ENCODE assay signal across 11 cellular contexts in genomic region chr11:1854132-1854948, GRCh38. TPM values are rescaled to one million over a fixed set of nuclear protein-coding genes. Genes with fewer than 3 reads are reported as not detected.
A peak's percentile ranks its signal among the peaks of the same experiment; 100 is the strongest.
DNase-seq lines count a peak whose midpoint lies in the region; ATAC-seq and TF ChIP-seq lines count a peak whose summit lies in the region.
"Had no signal": no experiment of that assay in that cellular context is flagged by ENCODE, and none has a peak within 500 bp of the region (broad histone marks: within the 10 kb centered on the region; RNA-seq: fewer than 3 reads in every experiment).

No MANE protein-coding gene starts in this region.

- H3K4me2 ChIP-seq in BLaER1 treated with 17β-estradiol and CSF1 and Interleukin-3, amounts not matched to agents 10 nM and 100 nM = peak overlapping the region; percentile 89 to 100 (median 99)

- H3K36me3 ChIP-seq in BLaER1 treated with 17β-estradiol and CSF1 and Interleukin-3, amounts not matched to agents 10 nM and 100 nM = no peaks in the 10 kb centered on the region
- no peaks in the 10 kb centered on the region for H3K36me3 ChIP-seq in colonic mucosa

- ATAC-seq in GM19035 (IDR thresholded peaks at IDR 0.05; ENCODE audit: unreplicated experiment) (peak; percentile 13), HG03097 (IDR thresholded peaks at IDR 0.05; ENCODE audit: low FRiP score, unreplicated experiment) (peak; percentile 18), GM21526 (IDR thresholded peaks at IDR 0.05; ENCODE audit: low FRiP score, unreplicated experiment) (no peak)

- peaks cover 0 to 18% (median 5%) of the 10 kb centered on the region in 11 experiments; a peak in 2 of 22 replicates for H3K27me3 ChIP-seq in BLaER1 treated with 17β-estradiol and CSF1 and Interleukin-3, amounts not matched to agents 10 nM and 100 nM
- H3K27me3 ChIP-seq in colonic mucosa = no peaks in the 10 kb centered on the region

- no peaks in the 10 kb centered on the region for H3K9me3 ChIP-seq in BLaER1 treated with 17β-estradiol and CSF1 and Interleukin-3, amounts not matched to agents 10 nM and 100 nM (replicated peaks in 1 of 11)
- no peaks in the 10 kb centered on the region for H3K9me3 ChIP-seq in colonic mucosa

- no peak for TF ChIP-seq CTCF in colonic mucosa (IDR thresholded peaks at IDR 0.05)

- H3K4me1 ChIP-seq in BLaER1 treated with 17β-estradiol and CSF1 and Interleukin-3, amounts not matched to agents 10 nM and 100 nM = peaks cover 78 to 87% (median 81%) of the 10 kb centered on the region in 10 experiments
- no peaks in the 10 kb centered on the region for H3K4me1 ChIP-seq in colonic mucosa
- H3K4me1 ChIP-seq: parathyroid adenoma had no signal

- intact Hi-C loops in colonic mucosa (cut with DNase I) = no loop called here

- peak overlapping the region; percentile 36 to 89 (median 65); a peak in 14 of 22 replicates for H3K9ac ChIP-seq in BLaER1 treated with 17β-estradiol and CSF1 and Interleukin-3, amounts not matched to agents 10 nM and 100 nM
- H3K9ac ChIP-seq in colonic mucosa (ENCODE audit: low read depth in 2 of 2, low read length in 2 of 2) = peak overlapping the region; percentile 43 to 81
- H3K9ac ChIP-seq: parathyroid adenoma had no signal

- H4K20me1 ChIP-seq in BLaER1 treated with 17β-estradiol and CSF1 and Interleukin-3, amounts not matched to agents 10 nM and 100 nM = peaks cover 0 to 51% (median 16%) of the 10 kb centered on the region in 11 experiments; a peak in 14 of 22 replicates

- DNase-seq in colonic mucosa = no peak
- DNase-seq in NCI-H2227 (lab: John Stamatoyannopoulos, UW; ENCODE audit: unreplicated experiment) = no peak
- no peak for DNase-seq in AG08395 (ENCODE audit: low spot score)
- no peak for DNase-seq in NCI-H526 (lab: John Stamatoyannopoulos, UW)
- DNase-seq: NCI-H1092 treated with DMSO at 0.1 percent for 48 hours had no signal

- H3K4me3 ChIP-seq in BLaER1 treated with 17β-estradiol and CSF1 and Interleukin-3, amounts not matched to agents 10 nM and 100 nM = peak overlapping the region in 8 of 10 experiments; percentile 42 to 65 (median 51); a peak in 17 of 20 replicates
- peak overlapping the region; percentile 38 for H3K4me3 ChIP-seq in colonic mucosa

- peak overlapping the region in 4 of 11 experiments; percentile 21 to 78 (median 48); a peak in 6 of 22 replicates for H3K27ac ChIP-seq in BLaER1 treated with 17β-estradiol and CSF1 and Interleukin-3, amounts not matched to agents 10 nM and 100 nM
- H3K27ac ChIP-seq in colonic mucosa = no peak overlapping the region
- H3K27ac ChIP-seq: parathyroid adenoma had no signal

RNA-seq across cellular contexts. Expression of gene LSP1, which starts 1.5 kb away (rescaled TPM):
- total RNA-seq in colonic mucosa = 10 to 100 TPM; 18.9 to 23.0 TPM

RNA-seq across cellular contexts. Expression of gene TNNI2, which starts 15.6 kb away (rescaled TPM):
- under 1 TPM in 1 of 2 donors, not detected in 1; 0.94 TPM for total RNA-seq in colonic mucosa
- total RNA-seq: Daoy had no signal

RNA-seq across cellular contexts. Expression of gene SYT8, which starts 19.6 kb away (rescaled TPM):
- 1 to 10 TPM; 1.7 to 3.5 TPM for total RNA-seq in colonic mucosa
- total RNA-seq: Daoy had no signal

RNA-seq across cellular contexts. Expression of gene PRR33, which starts 37.4 kb away (rescaled TPM):
- not detected for total RNA-seq in colonic mucosa
- total RNA-seq: Daoy had no signal
